ENCODE assay signal across 32 cellular contexts in genomic region chr1:237664327-237664726, GRCh38.
A peak's percentile ranks its signal among the peaks of the same experiment; 100 is the strongest.
DNase-seq lines count a peak whose midpoint lies in the region; ATAC-seq, FAIRE-seq and TF ChIP-seq lines count a peak whose summit lies in the region.
"Had no signal": no experiment of that assay in that cellular context is flagged by ENCODE, and none has a peak within 500 bp of the region (broad histone marks: within the 10 kb centered on the region; RNA-seq: fewer than 3 reads in every experiment).

No MANE protein-coding gene starts in this region.

- FAIRE-seq in kidney (lab: Jason Lieb, UNC): no peak
- FAIRE-seq: endometrium, GM12891 had no signal

- H3K36me3 ChIP-seq in kidney (ENCODE audit: control insufficient read depth in 1 of 2, insufficient read depth in 2 of 2, low read length in 2 of 2) (no peaks in the 10 kb centered on the region), spleen (no peaks in the 10 kb centered on the region)
- H3K36me3 ChIP-seq: lower lobe of right lung, right lobe of liver had no signal

- 43 to 65% (median 60%) methylated on average over 4 of the region's 4 CpGs for WGBS in spleen, 5 donors

- H3K4me3 ChIP-seq in kidney (ENCODE audit: low read length in 2 of 2) (no peak overlapping the region), spleen (no peak overlapping the region)
- H3K4me3 ChIP-seq: dorsolateral prefrontal cortex, esophagus muscularis mucosa, lower lobe of right lung, right lobe of liver, stomach had no signal

- H3K27ac ChIP-seq in kidney (ENCODE audit: low read depth in 2 of 2, low read length in 2 of 2) (no peak overlapping the region), spleen (no peak overlapping the region)
- H3K27ac ChIP-seq: dorsolateral prefrontal cortex, esophagus muscularis mucosa, lower lobe of right lung, right lobe of liver, stomach had no signal

- peak; percentile 8 for DNase-seq in kidney tubule cell (ENCODE audit: low spot score)
- DNase-seq in kidney: no peak
- no peak for DNase-seq in spleen
- DNase-seq in amniotic stem cell (lab: John Stamatoyannopoulos, UW): no peak
- DNase-seq: activated CD4-positive, alpha-beta memory T cell treated with anti-CD3 and anti-CD28 coated beads for 36 hours; activated CD4-positive, CD25-positive, alpha-beta regulatory T cell treated with anti-CD3 and anti-CD28 coated beads, Interleukin-2, amount 50 U/mL, for 72 hours; activated CD8-positive, alpha-beta memory T cell treated with anti-CD3 and anti-CD28 coated beads, Interleukin-2, amount 50 U/mL, for 48 hours; activated naive CD4-positive, alpha-beta T cell treated with anti-CD3 and anti-CD28 coated beads, Interleukin-2, amount 10 ng/mL, durations not matched to agents 7 days and 5 days; cerebellar nuclear complex; DMS 273 treated with DMSO at 0.1 percent for 48 hours; dorsolateral prefrontal cortex; EL; foreskin fibroblast; HCEC 1CT; head of caudate nucleus; Kasumi-1; lower lobe of right lung; natural killer cell; NCI-H146; NCI-H226; NCI-H69; nucleus accumbens; right lobe of liver; SIG-M5; stimulated activated CD8-positive, alpha-beta memory T cell treated with anti-CD3 and anti-CD28 coated beads, Interleukin-4, amount 100 ng/mL, for 48 hours; stomach had no signal

- H3K9ac ChIP-seq in kidney (ENCODE audit: low read length in 2 of 2): no peak overlapping the region

- H3K4me1 ChIP-seq in kidney (ENCODE audit: control insufficient read depth in 1 of 2, insufficient read depth in 1 of 2, low read depth in 1 of 2, low read length in 2 of 2): no peaks in the 10 kb centered on the region
- H3K4me1 ChIP-seq in spleen: no peaks in the 10 kb centered on the region
- H3K4me1 ChIP-seq: esophagus muscularis mucosa, lower lobe of right lung, right lobe of liver, stomach had no signal

- H3K27me3 ChIP-seq in spleen (replicated peaks in 1 of 7): no peaks in the 10 kb centered on the region
- H3K27me3 ChIP-seq: dorsolateral prefrontal cortex, esophagus muscularis mucosa, right lobe of liver, stomach had no signal

- intact Hi-C loops in kidney (cut with DNase I) (no loop called here), spleen (cut with DNase I; ENCODE audit: low total_unique reads) (no loop called here)

- ATAC-seq in GM18517 (IDR thresholded peaks at IDR 0.05; ENCODE audit: unreplicated experiment): peak; percentile 65
- peak; percentile 63 for ATAC-seq in GM21576 (IDR thresholded peaks at IDR 0.05; ENCODE audit: unreplicated experiment)
- peak; percentile 91 for ATAC-seq in HG03432 (IDR thresholded peaks at IDR 0.05; ENCODE audit: unreplicated experiment)
- ATAC-seq: lower lobe of right lung, natural killer cell, right lobe of liver had no signal

- no peak for TF ChIP-seq POLR2A in spleen (IDR thresholded peaks at IDR 0.05)

- no peaks in the 10 kb centered on the region for H3K9me3 ChIP-seq in kidney (ENCODE audit: control insufficient read depth in 1 of 2, low read length in 2 of 2)
- no peaks in the 10 kb centered on the region for H3K9me3 ChIP-seq in spleen
- H3K9me3 ChIP-seq: esophagus muscularis mucosa, lower lobe of right lung, right lobe of liver, stomach had no signal

- TF ChIP-seq CTCF in kidney (IDR thresholded peaks at IDR 0.05; ENCODE audit: borderline replicate concordance, extremely low read depth, insufficient read depth): no peak
- no peak for TF ChIP-seq CTCF in spleen (IDR thresholded peaks at IDR 0.05 in 8 of 11, conservative IDR thresholded peaks at IDR 0.05 in 3 of 11)
